Comparison of ENCODE assay signal across 19 cellular contexts in the genomic region with DNA sequence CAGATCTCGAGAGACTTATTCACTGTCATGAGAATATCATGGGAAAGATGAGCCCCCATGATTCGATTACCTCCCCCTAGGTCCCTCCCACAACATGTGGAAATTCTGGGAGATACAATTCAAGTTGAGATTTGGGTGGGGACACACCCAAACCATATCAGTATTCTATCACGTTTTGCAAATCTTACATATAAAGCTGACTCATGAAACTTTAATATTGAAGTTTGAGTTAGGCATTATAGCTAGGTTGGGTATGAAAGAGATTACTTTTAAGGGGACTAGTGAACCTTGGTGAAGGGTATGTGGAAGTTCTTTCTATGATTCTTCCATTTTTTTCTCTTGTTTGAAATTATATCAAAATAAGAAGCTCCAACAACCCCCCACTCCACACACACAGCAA.
DNase-seq lines count a peak whose midpoint lies in the region; ATAC-seq, FAIRE-seq and TF ChIP-seq lines count a peak whose summit lies in the region.
"Had no signal": no experiment of that assay in that cellular context is flagged by ENCODE, and none has a peak within 500 bp of the region (broad histone marks: within the 10 kb centered on the region; RNA-seq: fewer than 3 reads in every experiment).

No MANE protein-coding gene starts in this region.

- H3K4me1 ChIP-seq in uterus, result no peaks in the 10 kb centered on the region

- no peaks in the 10 kb centered on the region for H3K36me3 ChIP-seq in uterus

- intact Hi-C loops in activated B cell treated with CpG ODN at 0.5 μM for 24 hours (cut with micrococcal nuclease) (no loop called here), uterus (cut with DNase I; ENCODE audit: low total_unique reads) (no loop called here)

- H3K27ac Mint-ChIP-seq in activated naive CD8-positive, alpha-beta T cell treated with anti-CD3 and anti-CD28 coated beads, Interleukin-2, amount 50 U/mL, for 24 hours, result peak overlapping the region; percentile 83
- no peak overlapping the region for H3K27ac Mint-ChIP-seq in activated naive CD8-positive, alpha-beta T cell treated with anti-CD3 and anti-CD28 coated beads for 36 hours
- H3K27ac Mint-ChIP-seq in IgD-negative memory B cell (peak overlapping the region; percentile 20 to 95 (median 69)), activated B cell treated with CpG ODN at 0.5 μM for 24 hours (peak overlapping the region; percentile 86)
- H3K27ac Mint-ChIP-seq in stimulated activated memory B cell treated with anti-CD40 and anti-IgM and Interleukin-4, amounts not matched to agents 10 μg/mL and 1 μg/mL and 100 μg/mL, for 72 hours, result peak overlapping the region; percentile 38
- H3K27ac Mint-ChIP-seq: H9 had no signal

- CTCF ChIA-PET in activated B cell treated with CpG ODN at 0.5 μM for 24 hours (lab: Charles Lee), result interaction anchor here (0.7 to 3.6 kb wide), 19 partner anchors 9 to 242 kb away, joined by 3 to 218 read pairs (median 7); a partner anchor contains a TSS

- TF ChIP-seq CTCF in activated B cell treated with CpG ODN at 0.5 μM for 24 hours (IDR thresholded peaks at IDR 0.05), result no peak
- TF ChIP-seq CTCF in uterus (IDR thresholded peaks at IDR 0.05), result no peak

- no peak for ATAC-seq in activated naive CD8-positive, alpha-beta T cell treated with anti-CD3 and anti-CD28 coated beads, Interleukin-2, amount 50 U/mL, for 24 hours
- no peak for ATAC-seq in activated B cell treated with CpG ODN at 0.5 μM for 24 hours (ENCODE audit: low read depth)
- no peak for ATAC-seq in stimulated activated memory B cell treated with anti-CD40 and anti-IgM and Interleukin-4, amounts not matched to agents 10 μg/mL and 1 μg/mL and 100 μg/mL, for 72 hours
- ATAC-seq in GM21576 (IDR thresholded peaks at IDR 0.05; ENCODE audit: unreplicated experiment), result no peak

- no peak overlapping the region for H3K4me3 Mint-ChIP-seq in activated naive CD8-positive, alpha-beta T cell treated with anti-CD3 and anti-CD28 coated beads, Interleukin-2, amount 50 U/mL, for 24 hours
- H3K4me3 Mint-ChIP-seq in activated naive CD8-positive, alpha-beta T cell treated with anti-CD3 and anti-CD28 coated beads for 36 hours, result no peak overlapping the region
- H3K4me3 Mint-ChIP-seq in IgD-negative memory B cell, result peak overlapping the region in 2 of 4 donors; percentile 87 to 89
- H3K4me3 Mint-ChIP-seq in activated B cell treated with CpG ODN at 0.5 μM for 24 hours, result peak overlapping the region; percentile 30
- no peak overlapping the region for H3K4me3 Mint-ChIP-seq in stimulated activated memory B cell treated with anti-CD40 and anti-IgM and Interleukin-4, amounts not matched to agents 10 μg/mL and 1 μg/mL and 100 μg/mL, for 72 hours
- H3K4me3 Mint-ChIP-seq: H9 had no signal

- no peaks in the 10 kb centered on the region for H3K36me3 Mint-ChIP-seq in activated naive CD8-positive, alpha-beta T cell treated with anti-CD3 and anti-CD28 coated beads, Interleukin-2, amount 50 U/mL, for 24 hours (ENCODE audit: low read depth)
- peaks cover 7% of the 10 kb centered on the region for H3K36me3 Mint-ChIP-seq in activated naive CD8-positive, alpha-beta T cell treated with anti-CD3 and anti-CD28 coated beads for 36 hours
- no peaks in the 10 kb centered on the region for H3K36me3 Mint-ChIP-seq in IgD-negative memory B cell
- no peaks in the 10 kb centered on the region for H3K36me3 Mint-ChIP-seq in activated B cell treated with CpG ODN at 0.5 μM for 24 hours (ENCODE audit: low read depth)
- H3K36me3 Mint-ChIP-seq in stimulated activated memory B cell treated with anti-CD40 and anti-IgM and Interleukin-4, amounts not matched to agents 10 μg/mL and 1 μg/mL and 100 μg/mL, for 72 hours, result no peaks in the 10 kb centered on the region

- no peaks in the 10 kb centered on the region for H3K9me3 Mint-ChIP-seq in activated naive CD8-positive, alpha-beta T cell treated with anti-CD3 and anti-CD28 coated beads, Interleukin-2, amount 50 U/mL, for 24 hours
- H3K9me3 Mint-ChIP-seq in activated naive CD8-positive, alpha-beta T cell treated with anti-CD3 and anti-CD28 coated beads for 36 hours, result no peaks in the 10 kb centered on the region
- H3K9me3 Mint-ChIP-seq in IgD-negative memory B cell (no peaks in the 10 kb centered on the region), activated B cell treated with CpG ODN at 0.5 μM for 24 hours (no peaks in the 10 kb centered on the region)
- no peaks in the 10 kb centered on the region for H3K9me3 Mint-ChIP-seq in stimulated activated memory B cell treated with anti-CD40 and anti-IgM and Interleukin-4, amounts not matched to agents 10 μg/mL and 1 μg/mL and 100 μg/mL, for 72 hours
- H3K9me3 Mint-ChIP-seq: H9 had no signal

- no peaks in the 10 kb centered on the region for H3K9me3 ChIP-seq in uterus
- H3K9me3 ChIP-seq: SK-N-SH had no signal

- no peak overlapping the region for H3K27ac ChIP-seq in uterus

- H3K4me1 Mint-ChIP-seq in activated naive CD8-positive, alpha-beta T cell treated with anti-CD3 and anti-CD28 coated beads, Interleukin-2, amount 50 U/mL, for 24 hours, result peaks cover 65% of the 10 kb centered on the region
- H3K4me1 Mint-ChIP-seq in activated naive CD8-positive, alpha-beta T cell treated with anti-CD3 and anti-CD28 coated beads for 36 hours, result peaks cover 49% of the 10 kb centered on the region
- H3K4me1 Mint-ChIP-seq in IgD-negative memory B cell (peaks cover 15 to 29% (median 25%) of the 10 kb centered on the region in 3 donors), activated B cell treated with CpG ODN at 0.5 μM for 24 hours (peaks cover 33% of the 10 kb centered on the region)
- H3K4me1 Mint-ChIP-seq in stimulated activated memory B cell treated with anti-CD40 and anti-IgM and Interleukin-4, amounts not matched to agents 10 μg/mL and 1 μg/mL and 100 μg/mL, for 72 hours, result peaks cover 22% of the 10 kb centered on the region

- no peak for TF ChIP-seq POLR2A in H54 (IDR thresholded peaks at IDR 0.05; ENCODE audit: low read depth, low read length)
- no peak for TF ChIP-seq POLR2A in uterus (IDR thresholded peaks at IDR 0.05)

- FAIRE-seq in H54 (lab: Jason Lieb, UNC), result no peak
- FAIRE-seq: A204.1 had no signal

- DNase-seq in activated naive CD8-positive, alpha-beta T cell treated with anti-CD3 and anti-CD28 coated beads, Interleukin-2, amount 50 U/mL, for 24 hours, result no peak
- DNase-seq in activated naive CD8-positive, alpha-beta T cell treated with anti-CD3 and anti-CD28 coated beads for 36 hours, result no peak
- DNase-seq in activated B cell treated with CpG ODN at 0.5 μM for 24 hours (no peak), H54 (ENCODE audit: insufficient read length, low spot score) (no peak), uterus (no peak)
- DNase-seq: DMS79 treated with DMSO at 0.1 percent for 48 hours, H9, NCI-H1092 treated with DMSO at 0.1 percent for 48 hours, NCI-H1694, NCI-H2081 treated with DMSO at 0.1 percent for 48 hours, NCI-H446 treated with DMSO at 0.1 percent for 48 hours, NCI-H69, OCI-M1, SHP77, SK-N-SH had no signal

- no peaks in the 10 kb centered on the region for H3K27me3 Mint-ChIP-seq in activated naive CD8-positive, alpha-beta T cell treated with anti-CD3 and anti-CD28 coated beads, Interleukin-2, amount 50 U/mL, for 24 hours
- no peaks in the 10 kb centered on the region for H3K27me3 Mint-ChIP-seq in activated naive CD8-positive, alpha-beta T cell treated with anti-CD3 and anti-CD28 coated beads for 36 hours
- no peaks in the 10 kb centered on the region for H3K27me3 Mint-ChIP-seq in IgD-negative memory B cell
- H3K27me3 Mint-ChIP-seq in activated B cell treated with CpG ODN at 0.5 μM for 24 hours, result no peaks in the 10 kb centered on the region
- H3K27me3 Mint-ChIP-seq in stimulated activated memory B cell treated with anti-CD40 and anti-IgM and Interleukin-4, amounts not matched to agents 10 μg/mL and 1 μg/mL and 100 μg/mL, for 72 hours, result no peaks in the 10 kb centered on the region

- no peak overlapping the region for H3K4me3 ChIP-seq in uterus

- POLR2A ChIA-PET in activated B cell treated with CpG ODN at 0.5 μM for 24 hours (lab: Charles Lee), result interaction anchor here (0.6 to 5.6 kb wide), 13 partner anchors 9 to 246 kb away, joined by 3 to 135 read pairs (median 7); a partner anchor contains a TSS

- no peaks in the 10 kb centered on the region for H3K27me3 ChIP-seq in uterus
